ENCODE assay signal across 1 cellular context in genomic region chr2:39571197-39571731, GRCh38.
TF ChIP-seq lines count a peak whose summit lies in the region.

No MANE protein-coding gene starts in this region.

TF ChIP-seq in IMR-90, 13 proteins besides CTCF, POLR2A, EP300 and RAD21 (continued from another document):
- no peak for TF ChIP-seq MXI1 (IDR thresholded peaks at IDR 0.05; ENCODE audit: borderline replicate concordance, low read depth, low read length)
- TF ChIP-seq MAZ (IDR thresholded peaks at IDR 0.05; ENCODE audit: borderline replicate concordance, low read depth, low read length) = no peak
- TF ChIP-seq SMC3 (IDR thresholded peaks at IDR 0.05; ENCODE audit: low read depth, low read length) = no peak
- no peak for TF ChIP-seq MAFK (IDR thresholded peaks at IDR 0.05; ENCODE audit: low read depth, low read length)
- no peak for TF ChIP-seq CHD1 (IDR thresholded peaks at IDR 0.05; ENCODE audit: low read depth, low read length)
